9 cellular contexts compared by ENCODE assay signal in genomic region chr17:73308017-73308823, GRCh38. TPM values are rescaled to one million over a fixed set of nuclear protein-coding genes. Genes with fewer than 3 reads are reported as not detected.
DNase-seq lines count a peak whose midpoint lies in the region; ATAC-seq and TF ChIP-seq lines count a peak whose summit lies in the region.
"Had no signal": no experiment of that assay in that cellular context is flagged by ENCODE, and none has a peak within 500 bp of the region (broad histone marks: within the 10 kb centered on the region; RNA-seq: fewer than 3 reads in every experiment).

No MANE protein-coding gene starts in this region.

- peak overlapping the region; percentile 99 for H3K27ac ChIP-seq in subcutaneous abdominal adipose tissue (ENCODE audit: low read depth, low read length)

- peaks cover 26 to 75% (median 72%) of the 10 kb centered on the region in 5 donors for H3K4me1 ChIP-seq in subcutaneous abdominal adipose tissue (ENCODE audit: control insufficient read depth in 5 of 5, insufficient read depth in 5 of 5, low read length in 5 of 5)

- TF ChIP-seq CTCF in astrocyte of the spinal cord (IDR thresholded peaks at IDR 0.05; ENCODE audit: low read depth, low read length): no peak

- DNase-seq in HT-29 (ENCODE audit: low spot score) (peak; percentile 97), astrocyte of the spinal cord (ENCODE audit: low read depth, low spot score) (peak; percentile 76), islet precursor cell (peak; percentile 96), HEK293T (ENCODE audit: extremely low spot score) (no peak), NCI-H146 treated with DMSO at 0.1 percent for 48 hours (lab: John Stamatoyannopoulos, UW; ENCODE audit: unreplicated experiment) (no peak), NOMO-1 treated with DMSO at 0.1 percent for 48 hours (lab: John Stamatoyannopoulos, UW; ENCODE audit: unreplicated experiment) (no peak)
- DNase-seq: activated CD8-positive, alpha-beta memory T cell treated with anti-CD3 and anti-CD28 coated beads, Interleukin-2, amount 50 U/mL, for 48 hours had no signal

- in situ Hi-C loops in astrocyte of the spinal cord (cut with HindIII; ENCODE audit: low sequenced_read_pairs): no loop called here

- POLR2A ChIA-PET in HEK293T (lab: Yijun Ruan, JAX): interaction anchor here (1.3 kb wide), 1 partner anchor 9 kb away, joined by 4 read pairs; no protein-coding TSS in a partner anchor

- no peaks in the 10 kb centered on the region for H3K9me3 ChIP-seq in subcutaneous abdominal adipose tissue (ENCODE audit: control insufficient read depth in 5 of 5, low read length in 5 of 5)

- no peak for ATAC-seq in HG03432 (IDR thresholded peaks at IDR 0.05; ENCODE audit: unreplicated experiment)

- CTCF ChIA-PET in HEK293T (lab: Yijun Ruan, JAX): no interaction called here

- H3K9ac ChIP-seq in subcutaneous abdominal adipose tissue (ENCODE audit: low read length in 5 of 5): peak overlapping the region; percentile 67 to 97 (median 77)

- H3K27me3 ChIP-seq in subcutaneous abdominal adipose tissue (ENCODE audit: control insufficient read depth in 5 of 5, insufficient read depth in 4 of 5, low read length in 5 of 5): no peaks in the 10 kb centered on the region

- peaks cover 0 to 8% (median 0%) of the 10 kb centered on the region in 5 donors for H3K36me3 ChIP-seq in subcutaneous abdominal adipose tissue (ENCODE audit: control insufficient read depth in 5 of 5, insufficient read depth in 5 of 5, low read length in 5 of 5)

- H3K4me3 ChIP-seq in astrocyte of the spinal cord (ENCODE audit: low read depth, low read length) (peak overlapping the region; percentile 14), subcutaneous abdominal adipose tissue (ENCODE audit: low read depth in 1 of 5, low read length in 5 of 5) (peak overlapping the region; percentile 70 to 100 (median 79))

TF ChIP-seq in HEK293T, 16 proteins besides CTCF, POLR2A, EP300 and RAD21:
- TF ChIP-seq SUZ12 (IDR thresholded peaks at IDR 0.05) (no peak), NFRKB (IDR thresholded peaks at IDR 0.05) (no peak), SP1 (IDR thresholded peaks at IDR 0.05) (no peak), ZNF384 (IDR thresholded peaks at IDR 0.05) (no peak), FOXM1 (IDR thresholded peaks at IDR 0.05; ENCODE audit: borderline replicate concordance) (no peak), BHLHE40 (IDR thresholded peaks at IDR 0.05; ENCODE audit: borderline replicate concordance) (no peak), ARNT (IDR thresholded peaks at IDR 0.05) (no peak), HDGF (IDR thresholded peaks at IDR 0.05; ENCODE audit: borderline replicate concordance) (no peak), FOXK2 (IDR thresholded peaks at IDR 0.05) (no peak), FOXA1 (IDR thresholded peaks at IDR 0.05) (no peak), CTBP1 (IDR thresholded peaks at IDR 0.05; ENCODE audit: borderline replicate concordance) (no peak), LEF1 (IDR thresholded peaks at IDR 0.05; ENCODE audit: borderline replicate concordance) (no peak), TARDBP (IDR thresholded peaks at IDR 0.05) (no peak), ELF4 (IDR thresholded peaks at IDR 0.05) (no peak), L3MBTL2 (conservative IDR thresholded peaks at IDR 0.05) (no peak)
- TF ChIP-seq, protein P1, sequence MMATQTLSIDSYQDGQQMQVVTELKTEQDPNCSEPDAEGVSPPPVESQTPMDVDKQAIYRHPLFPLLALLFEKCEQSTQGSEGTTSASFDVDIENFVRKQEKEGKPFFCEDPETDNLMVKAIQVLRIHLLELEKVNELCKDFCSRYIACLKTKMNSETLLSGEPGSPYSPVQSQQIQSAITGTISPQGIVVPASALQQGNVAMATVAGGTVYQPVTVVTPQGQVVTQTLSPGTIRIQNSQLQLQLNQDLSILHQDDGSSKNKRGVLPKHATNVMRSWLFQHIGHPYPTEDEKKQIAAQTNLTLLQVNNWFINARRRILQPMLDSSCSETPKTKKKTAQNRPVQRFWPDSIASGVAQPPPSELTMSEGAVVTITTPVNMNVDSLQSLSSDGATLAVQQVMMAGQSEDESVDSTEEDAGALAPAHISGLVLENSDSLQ (IDR thresholded peaks at IDR 0.05): no peak

RNA-seq across cellular contexts. Expression of gene CDC42EP4, which starts 3.6 kb away (rescaled TPM):
- 98.2 and 109 TPM in 2 replicates for total RNA-seq in HT-29 (2014; rRNA removed; shearing (Covaris generic))

RNA-seq across cellular contexts. Expression of gene CPSF4L, which starts 46.5 kb away (rescaled TPM):
- 0.13 TPM in 1 of 2 replicates, not detected in the other for total RNA-seq in HT-29 (2014; rRNA removed; shearing (Covaris generic))

Comparison
In these comparisons a context has a peak if more than half of its experiments do, and no peak if none do; other contexts are left out.
1. DNase-seq: peak in HT-29 (single experiment), astrocyte of the spinal cord (single experiment) and islet precursor cell (single experiment); none in HEK293T (single experiment), NCI-H146 treated with DMSO at 0.1 percent for 48 hours (single experiment) and NOMO-1 treated with DMSO at 0.1 percent for 48 hours (single experiment).